In genomic region chr2:59307196-59307595, GRCh38 we compare ENCODE assay signal across 7 cellular contexts.
"Had no signal": no experiment of that assay in that cellular context is flagged by ENCODE, and none has a peak within 500 bp of the region (broad histone marks: within the 10 kb centered on the region; RNA-seq: fewer than 3 reads in every experiment).

No MANE protein-coding gene starts in this region.

- H3K4me3 ChIP-seq: GM23338, K562 had no signal

- H3K27ac ChIP-seq: HL-60 had no signal

- ATAC-seq: GM23338, HepG2, K562 had no signal

- H3K4me3 Mint-ChIP-seq: GM23338, H9, IgD-negative memory B cell had no signal

- H3K27ac Mint-ChIP-seq: GM23338, H9, IgD-negative memory B cell had no signal

- H2AFZ ChIP-seq: GM23338 had no signal

- H3K4me2 ChIP-seq: GM23338 had no signal

- DNase-seq: H9, HCEC 1CT had no signal

- H3K9me3 Mint-ChIP-seq: GM23338, H9, IgD-negative memory B cell had no signal

- H3K4me1 Mint-ChIP-seq: GM23338, H9 had no signal

- H3K36me3 Mint-ChIP-seq: IgD-negative memory B cell had no signal
